ENCODE assay signal across 9 cellular contexts in the genomic region with DNA sequence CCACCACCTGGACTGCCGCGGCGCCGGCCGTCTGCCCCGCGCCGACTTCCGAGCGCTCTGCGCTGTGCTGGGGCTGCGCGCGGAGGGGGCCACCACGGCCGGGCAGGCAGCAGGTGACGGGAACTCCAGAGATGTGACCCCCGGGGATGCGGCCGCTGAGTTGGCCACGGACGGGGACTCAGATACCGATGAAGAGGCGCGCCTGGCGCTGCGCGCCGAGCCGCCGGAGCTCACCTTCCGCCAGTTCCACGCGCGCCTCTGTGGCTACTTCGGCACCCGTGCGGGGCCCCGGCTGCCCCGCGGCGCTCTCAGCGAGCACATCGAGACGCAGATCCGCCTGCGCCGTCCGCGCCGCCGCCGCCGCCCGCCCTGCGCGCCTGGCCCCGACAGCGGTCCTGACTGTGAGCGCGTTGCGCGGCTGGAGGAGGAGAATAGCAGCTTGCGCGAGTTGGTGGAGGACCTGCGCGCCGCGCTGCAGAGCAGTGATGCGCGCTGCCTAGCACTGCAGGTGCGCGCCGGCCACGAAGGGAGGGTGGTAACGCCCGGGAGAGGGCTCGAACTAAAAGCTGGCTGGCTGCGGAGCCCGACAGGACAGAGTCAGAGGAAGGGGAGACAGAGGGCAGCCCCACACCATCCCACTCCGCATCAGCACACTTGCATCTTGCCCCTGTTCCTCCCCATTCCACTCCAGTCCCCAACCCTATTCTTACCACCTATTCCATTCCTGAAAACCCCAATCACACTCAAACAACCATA. TPM values are rescaled to one million over a fixed set of nuclear protein-coding genes. Genes with fewer than 3 reads are reported as not detected.
A peak's percentile ranks its signal among the peaks of the same experiment; 100 is the strongest.
DNase-seq lines count a peak whose midpoint lies in the region; ATAC-seq and TF ChIP-seq lines count a peak whose summit lies in the region.
"Had no signal": no experiment of that assay in that cellular context is flagged by ENCODE, and none has a peak within 500 bp of the region (broad histone marks: within the 10 kb centered on the region; RNA-seq: fewer than 3 reads in every experiment).

No MANE protein-coding gene starts in this region.

- H2AK5ac ChIP-seq in neuronal stem cell (ENCODE audit: low read depth, low read length) = peak overlapping the region; percentile 57

- peak overlapping the region; percentile 28 for H3K23ac ChIP-seq in neuronal stem cell (ENCODE audit: low read depth, low read length, poor library complexity)

- CTCF ChIA-PET in SK-N-SH (lab: Yijun Ruan, JAX) = interaction anchor here (1.3 to 3.3 kb wide), 3 partner anchors 10 to 243 kb away, joined by 5 to 22 read pairs (median 13); no protein-coding TSS in a partner anchor

- no peak overlapping the region for H3K27ac Mint-ChIP-seq in endothelial cell (ENCODE audit: unreplicated experiment)

- peak overlapping the region; percentile 43 for H2BK12ac ChIP-seq in neuronal stem cell (ENCODE audit: low read length)

- H3K4me2 ChIP-seq in SK-N-SH (0 out of 2 replicates have a peak overlapping the region, but pooled peaks have one; percentile 28), neuronal stem cell (ENCODE audit: insufficient read depth, low read length, poor library complexity, severe bottlenecking) (peak overlapping the region; percentile 95)

- no peak for TF ChIP-seq CTCF in SK-N-SH (IDR thresholded peaks at IDR 0.05)
- TF ChIP-seq CTCF in endothelial cell (IDR thresholded peaks at IDR 0.05; ENCODE audit: unreplicated experiment) = no peak

- H3K4me1 Mint-ChIP-seq in endothelial cell (ENCODE audit: unreplicated experiment) = peaks cover 50% of the 10 kb centered on the region

- no peak overlapping the region for H2BK5ac ChIP-seq in neuronal stem cell (ENCODE audit: low read length)

- no peak for ATAC-seq in HG03378 (IDR thresholded peaks at IDR 0.05; ENCODE audit: unreplicated experiment)
- ATAC-seq: HCT116 had no signal

- H2BK120ac ChIP-seq in neuronal stem cell (ENCODE audit: low read depth, low read length) = peak overlapping the region; percentile 33

- peak overlapping the region; percentile 33 for H2BK15ac ChIP-seq in neuronal stem cell (ENCODE audit: low read length)

- H3K4me3 Mint-ChIP-seq in endothelial cell (ENCODE audit: unreplicated experiment) = peak overlapping the region; percentile 90

- POLR2A ChIA-PET in SK-N-SH (lab: Yijun Ruan, JAX) = no interaction called here

- no peak for TF ChIP-seq RAD21 in SK-N-SH (IDR thresholded peaks at IDR 0.05; ENCODE audit: low read length)

- no peaks in the 10 kb centered on the region for H3K9me3 ChIP-seq in SK-N-SH
- peaks cover 0 to 3% of the 10 kb centered on the region in 2 donors for H3K9me3 ChIP-seq in neuronal stem cell (replicated peaks in 1 of 2; ENCODE audit: control insufficient read depth in 2 of 2, insufficient read depth in 1 of 2, low read depth in 1 of 2, low read length in 2 of 2)

- H3K4ac ChIP-seq in neuronal stem cell (ENCODE audit: low read length) = no peak overlapping the region

- no peak for TF ChIP-seq EP300 in SK-N-SH (IDR thresholded peaks at IDR 0.05; ENCODE audit: borderline replicate concordance in 1 of 2, low read depth in 1 of 2, low read length in 1 of 2)

- DNase-seq in ELR (ENCODE audit: low read depth) = peak; percentile 27
- peak; percentile 58 for DNase-seq in SK-N-SH
- DNase-seq in endothelial cell (ENCODE audit: low spot score) = peak; percentile 58
- DNase-seq in neuronal stem cell (ENCODE audit: low spot score) = peak; percentile 41
- no peak for DNase-seq in 8988T
- no peak for DNase-seq in NAMALWA (ENCODE audit: low spot score)
- DNase-seq in DMS114 treated with DMSO at 0.1 percent for 48 hours (lab: John Stamatoyannopoulos, UW; ENCODE audit: unreplicated experiment) = no peak

- H3K27me3 ChIP-seq in SK-N-SH (ENCODE audit: insufficient read depth) (peaks cover 49% of the 10 kb centered on the region), neuronal stem cell (ENCODE audit: control insufficient read depth in 3 of 3, insufficient read depth in 3 of 3, low read depth in 1 of 3, low read length in 3 of 3) (peaks cover 0 to 37% (median 17%) of the 10 kb centered on the region in 3 experiments)

- no peaks in the 10 kb centered on the region for H3K9me3 Mint-ChIP-seq in endothelial cell (ENCODE audit: unreplicated experiment)

- peaks cover 17% of the 10 kb centered on the region for H3K36me3 Mint-ChIP-seq in endothelial cell (ENCODE audit: low read depth, unreplicated experiment)

- H3K4me3 ChIP-seq in SK-N-SH (ENCODE audit: low read depth in 2 of 2, low read length in 1 of 2) (peak overlapping the region in 1 of 2 experiments; percentile 19; a peak in 1 of 4 replicates), neuronal stem cell (ENCODE audit: low read length in 2 of 2) (peak overlapping the region; percentile 86 to 87)

- no peak overlapping the region for H3K9ac ChIP-seq in SK-N-SH
- H3K9ac ChIP-seq in neuronal stem cell (ENCODE audit: low read depth, low read length, poor library complexity) = peak overlapping the region; percentile 93

- no peaks in the 10 kb centered on the region for H3K79me2 ChIP-seq in SK-N-SH (ENCODE audit: insufficient read depth)

- H4K91ac ChIP-seq in neuronal stem cell (ENCODE audit: low read depth, low read length, poor library complexity) = no peak overlapping the region

- 5% methylated on average over 16 of the region's 81 CpGs for WGBS in SK-N-SH (ENCODE audit: low lambda C conversion rate)
- WGBS in neuronal stem cell (ENCODE audit: extremely low coverage in 2 of 2, insufficient read length in 2 of 2, insufficient replicate concordance in 1 of 2), 2 donors = no CpG with 5 or more reads among the region's 81 CpGs

- H3F3A ChIP-seq in SK-N-SH (replicated peaks; ENCODE audit: insufficient read depth) = no peaks in the 10 kb centered on the region

- H3K36me3 ChIP-seq in SK-N-SH (replicated peaks in 1 of 2; ENCODE audit: control insufficient read depth in 1 of 2, insufficient read depth in 2 of 2, low read length in 1 of 2) (no peaks in the 10 kb centered on the region), neuronal stem cell (replicated peaks in 1 of 2; ENCODE audit: control insufficient read depth in 2 of 2, insufficient read depth in 2 of 2, low read length in 2 of 2) (peaks cover 0 to 32% of the 10 kb centered on the region in 2 donors)

- H3K79me1 ChIP-seq in neuronal stem cell (ENCODE audit: low read depth, low read length) = peaks cover 2% of the 10 kb centered on the region

- H3K18ac ChIP-seq in neuronal stem cell (ENCODE audit: low read length) = peak overlapping the region; percentile 97

- H3K27ac ChIP-seq in SK-N-SH (ENCODE audit: low read depth in 2 of 2, low read length in 1 of 2) = no peak overlapping the region
- H3K27ac ChIP-seq in neuronal stem cell (replicated peaks; ENCODE audit: low read length) = no peak overlapping the region

- H2AFZ ChIP-seq in SK-N-SH (ENCODE audit: low read depth) (no peak overlapping the region), neuronal stem cell (ENCODE audit: low read length) (peak overlapping the region; percentile 86)

- no peaks in the 10 kb centered on the region for H4K20me1 ChIP-seq in SK-N-SH (ENCODE audit: insufficient read depth)

- H3K4me1 ChIP-seq in SK-N-SH (ENCODE audit: control insufficient read depth in 1 of 2, insufficient read depth in 2 of 2, low read depth in 1 of 2, low read length in 1 of 2) (peaks cover 0 to 2% of the 10 kb centered on the region in 2 experiments; a peak in 1 of 4 replicates), neuronal stem cell (ENCODE audit: control insufficient read depth in 2 of 2, insufficient read depth in 1 of 2, low read depth in 1 of 2, low read length in 2 of 2) (peaks cover 10 to 48% of the 10 kb centered on the region in 2 donors)

- H3K14ac ChIP-seq in neuronal stem cell (ENCODE audit: low read length) = peak overlapping the region; percentile 42

- no peak overlapping the region for H4K8ac ChIP-seq in neuronal stem cell (ENCODE audit: low read depth, low read length)

- H3K9me2 ChIP-seq in SK-N-SH = no peaks in the 10 kb centered on the region

- peaks cover 22% of the 10 kb centered on the region for H3K27me3 Mint-ChIP-seq in endothelial cell (ENCODE audit: unreplicated experiment)

TF ChIP-seq in SK-N-SH, 30 proteins besides CTCF, POLR2A, EP300 and RAD21 (continues in another document):
- TF ChIP-seq MXI1 (IDR thresholded peaks at IDR 0.05; ENCODE audit: low read depth, low read length) = no peak
- no peak for TF ChIP-seq YY1 (IDR thresholded peaks at IDR 0.05; ENCODE audit: low read depth)
- TF ChIP-seq RCOR1 (IDR thresholded peaks at IDR 0.05; ENCODE audit: low read length) = no peak
- no peak for TF ChIP-seq EZH2phosphoT487 (IDR thresholded peaks at IDR 0.05; ENCODE audit: borderline replicate concordance, low read depth)
- TF ChIP-seq, protein P1, sequence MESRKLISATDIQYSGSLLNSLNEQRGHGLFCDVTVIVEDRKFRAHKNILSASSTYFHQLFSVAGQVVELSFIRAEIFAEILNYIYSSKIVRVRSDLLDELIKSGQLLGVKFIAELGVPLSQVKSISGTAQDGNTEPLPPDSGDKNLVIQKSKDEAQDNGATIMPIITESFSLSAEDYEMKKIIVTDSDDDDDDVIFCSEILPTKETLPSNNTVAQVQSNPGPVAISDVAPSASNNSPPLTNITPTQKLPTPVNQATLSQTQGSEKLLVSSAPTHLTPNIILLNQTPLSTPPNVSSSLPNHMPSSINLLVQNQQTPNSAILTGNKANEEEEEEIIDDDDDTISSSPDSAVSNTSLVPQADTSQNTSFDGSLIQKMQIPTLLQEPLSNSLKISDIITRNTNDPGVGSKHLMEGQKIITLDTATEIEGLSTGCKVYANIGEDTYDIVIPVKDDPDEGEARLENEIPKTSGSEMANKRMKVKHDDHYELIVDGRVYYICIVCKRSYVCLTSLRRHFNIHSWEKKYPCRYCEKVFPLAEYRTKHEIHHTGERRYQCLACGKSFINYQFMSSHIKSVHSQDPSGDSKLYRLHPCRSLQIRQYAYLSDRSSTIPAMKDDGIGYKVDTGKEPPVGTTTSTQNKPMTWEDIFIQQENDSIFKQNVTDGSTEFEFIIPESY (IDR thresholded peaks at IDR 0.05; ENCODE audit: borderline replicate concordance, low read depth) = no peak

RNA-seq across cellular contexts. Expression of a gene that starts 0.9 kb away (rescaled TPM):
- not detected in 2 replicates for polyA plus RNA-seq in SK-N-SH (2012; rRNA removed)
- polyA plus RNA-seq in SK-N-SH (2012; cell fraction: cytosol; rRNA removed) = not detected in 2 replicates
- not detected in 2 replicates for polyA plus RNA-seq in SK-N-SH (2012; cell fraction: nucleus; rRNA removed)
- 15.9 TPM for total RNA-seq in endothelial cell (ENCODE audit: unreplicated experiment)
- polyA plus RNA-seq in neuronal stem cell (2013, experiment 1 of 2) = 0.96 TPM
- 0.93 TPM for polyA plus RNA-seq in neuronal stem cell (2013, experiment 2 of 2)

RNA-seq across cellular contexts. Expression of a gene that starts 8.1 kb away (rescaled TPM):
- not detected in 2 replicates for polyA plus RNA-seq in SK-N-SH (2012; rRNA removed)
- 0.04 and 0.07 TPM in 2 replicates for polyA plus RNA-seq in SK-N-SH (2012; cell fraction: cytosol; rRNA removed)
- not detected in 2 replicates for polyA plus RNA-seq in SK-N-SH (2012; cell fraction: nucleus; rRNA removed)
- total RNA-seq in endothelial cell (ENCODE audit: unreplicated experiment) = 3.7 TPM
- 5.9 TPM for polyA plus RNA-seq in neuronal stem cell (2013, experiment 1 of 2)
- polyA plus RNA-seq in neuronal stem cell (2013, experiment 2 of 2) = 7.3 TPM

RNA-seq across cellular contexts. Expression of a gene that starts 58.6 kb away (rescaled TPM):
- not detected in 2 replicates for polyA plus RNA-seq in SK-N-SH (2012; rRNA removed)
- not detected in 2 replicates for polyA plus RNA-seq in SK-N-SH (2012; cell fraction: cytosol; rRNA removed)
- not detected in 2 replicates for polyA plus RNA-seq in SK-N-SH (2012; cell fraction: nucleus; rRNA removed)
- total RNA-seq in endothelial cell (ENCODE audit: unreplicated experiment) = 1.5 TPM
- polyA plus RNA-seq in neuronal stem cell (2013, experiment 1 of 2) = not detected
- polyA plus RNA-seq in neuronal stem cell (2013, experiment 2 of 2) = not detected

Comparison
In these comparisons a context has a peak if more than half of its experiments do, and no peak if none do; other contexts are left out.
1. DNase-seq: peak in ELR (single experiment), SK-N-SH (single experiment), endothelial cell (single experiment) and neuronal stem cell (single experiment); none in 8988T (single experiment), NAMALWA (single experiment) and DMS114 treated with DMSO at 0.1 percent for 48 hours (single experiment).